In the genomic region with DNA sequence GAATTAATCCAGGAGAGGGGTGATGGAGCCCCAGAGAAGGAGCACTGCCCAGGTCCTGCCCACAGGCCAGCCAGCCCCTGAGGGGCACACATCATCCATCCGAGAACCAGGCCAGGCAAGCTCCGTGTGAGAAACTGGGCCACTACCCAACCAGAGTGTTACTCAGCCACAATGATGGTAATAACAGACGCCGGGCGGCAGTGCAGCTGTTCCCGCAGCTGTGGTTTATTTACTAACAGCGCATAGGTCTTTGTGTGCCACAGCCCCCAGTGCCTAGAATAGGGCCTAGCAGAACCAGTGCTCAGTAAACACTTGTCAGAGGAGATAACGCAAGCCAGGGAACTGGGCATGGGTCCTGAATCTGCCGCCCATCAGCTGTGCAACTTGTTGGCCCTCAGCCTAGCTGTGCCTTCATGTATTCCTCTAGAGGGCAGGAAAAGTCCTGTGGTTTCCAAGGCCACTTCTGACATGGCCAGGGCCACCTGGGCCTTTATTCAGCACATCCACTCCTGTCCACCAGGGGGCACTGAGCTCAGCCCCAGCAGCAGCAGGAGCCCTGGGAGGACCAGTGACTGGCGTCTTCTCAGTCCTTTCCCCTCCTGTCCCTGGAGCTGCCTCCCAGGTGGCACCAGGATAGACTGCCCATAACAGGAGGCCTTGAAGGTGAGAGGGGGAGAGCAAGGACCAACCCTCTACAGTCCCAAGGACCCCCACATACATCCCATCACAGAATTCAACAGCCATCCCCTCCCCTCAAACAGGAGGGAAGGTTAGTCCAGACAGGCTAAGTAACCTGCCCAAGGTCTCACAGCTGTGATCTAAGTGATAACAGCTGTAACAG, we compare ENCODE assay signal across 8 cellular contexts. TPM values are rescaled to one million over a fixed set of nuclear protein-coding genes. Genes with fewer than 3 reads are reported as not detected.
DNase-seq lines count a peak whose midpoint lies in the region; ATAC-seq and TF ChIP-seq lines count a peak whose summit lies in the region.

No MANE protein-coding gene starts in this region.

- CTCF ChIA-PET in OCI-LY7 (lab: Charles Lee; ENCODE audit: unreplicated experiment): interaction anchor here (0.5 to 1.9 kb wide), 5 partner anchors 8 to 244 kb away, joined by 3 to 6 read pairs (median 4); a partner anchor contains a TSS

- no peak overlapping the region for H2AK5ac ChIP-seq in neuronal stem cell (ENCODE audit: low read depth, low read length)

- H3K4me3 Mint-ChIP-seq in type B pancreatic cell: peak overlapping the region; percentile 82

- peaks cover 28% of the 10 kb centered on the region for H3K79me2 ChIP-seq in OCI-LY7 (ENCODE audit: insufficient read depth, low read depth, low read length)

- no peak overlapping the region for H3K18ac ChIP-seq in neuronal stem cell (ENCODE audit: low read length)

- H3K27ac Mint-ChIP-seq in type B pancreatic cell: peak overlapping the region; percentile 82

- peak; percentile 93 for TF ChIP-seq CTCF in HFF-Myc (IDR thresholded peaks at IDR 0.05; ENCODE audit: low read depth, low read length, missing control alignments)
- TF ChIP-seq CTCF in OCI-LY7 (conservative IDR thresholded peaks at IDR 0.05; ENCODE audit: low read length): peak; percentile 96
- TF ChIP-seq CTCF in esophagus muscularis mucosa (IDR thresholded peaks at IDR 0.05): peak; percentile 58 to 94 (median 67)
- TF ChIP-seq CTCF in type B pancreatic cell (conservative IDR thresholded peaks at IDR 0.05): peak; percentile 89

- peaks cover 12% of the 10 kb centered on the region for H3K36me3 Mint-ChIP-seq in type B pancreatic cell

- H3K27ac ChIP-seq in BLaER1 (peak overlapping the region; percentile 97), OCI-LY7 (ENCODE audit: low read depth, low read length, poor library complexity, severe bottlenecking) (peak overlapping the region; percentile 92), esophagus muscularis mucosa (replicated peaks in 1 of 4) (no peak overlapping the region), neuronal stem cell (replicated peaks; ENCODE audit: low read length) (no peak overlapping the region)

- H3K36me3 ChIP-seq in BLaER1 (peaks cover 52% of the 10 kb centered on the region), OCI-LY7 (ENCODE audit: insufficient read depth, low read length) (peaks cover 57% of the 10 kb centered on the region), esophagus muscularis mucosa (peaks cover 8 to 34% (median 29%) of the 10 kb centered on the region in 4 donors), neuronal stem cell (replicated peaks in 1 of 2; ENCODE audit: control insufficient read depth in 2 of 2, insufficient read depth in 2 of 2, low read length in 2 of 2) (peaks cover 19 to 56% of the 10 kb centered on the region in 2 donors)

- H3K4me2 ChIP-seq in BLaER1 (peak overlapping the region; percentile 100), OCI-LY7 (ENCODE audit: low read length) (peak overlapping the region; percentile 86), neuronal stem cell (ENCODE audit: insufficient read depth, low read length, poor library complexity, severe bottlenecking) (no peak overlapping the region)

- H3K9ac ChIP-seq in BLaER1 (peak overlapping the region; percentile 98), neuronal stem cell (ENCODE audit: low read depth, low read length, poor library complexity) (peak overlapping the region; percentile 50)

- peaks cover 5% of the 10 kb centered on the region for H3K79me1 ChIP-seq in neuronal stem cell (ENCODE audit: low read depth, low read length)

- H4K91ac ChIP-seq in neuronal stem cell (ENCODE audit: low read depth, low read length, poor library complexity): no peak overlapping the region

- H2BK5ac ChIP-seq in neuronal stem cell (ENCODE audit: low read length): no peak overlapping the region

- H2AFZ ChIP-seq in OCI-LY7 (ENCODE audit: low read length) (no peak overlapping the region), neuronal stem cell (ENCODE audit: low read length) (no peak overlapping the region)

- H3K9me3 ChIP-seq in BLaER1 (no peaks in the 10 kb centered on the region), OCI-LY7 (ENCODE audit: low read length) (no peaks in the 10 kb centered on the region), esophagus muscularis mucosa (no peaks in the 10 kb centered on the region), neuronal stem cell (replicated peaks in 1 of 2; ENCODE audit: control insufficient read depth in 2 of 2, insufficient read depth in 1 of 2, low read depth in 1 of 2, low read length in 2 of 2) (no peaks in the 10 kb centered on the region)

- no peak for TF ChIP-seq POLR2A in esophagus muscularis mucosa (IDR thresholded peaks at IDR 0.05; ENCODE audit: low read depth)

- no peak overlapping the region for H3K23ac ChIP-seq in neuronal stem cell (ENCODE audit: low read depth, low read length, poor library complexity)

- ATAC-seq in HG03196 (IDR thresholded peaks at IDR 0.05; ENCODE audit: unreplicated experiment): no peak

- POLR2A ChIA-PET in OCI-LY7 (lab: Charles Lee): interaction anchor here (0.5 to 1.7 kb wide), 9 partner anchors 8 to 385 kb away, joined by 3 to 5 read pairs (median 3); a partner anchor contains a TSS

- no peak overlapping the region for H3K4ac ChIP-seq in neuronal stem cell (ENCODE audit: low read length)

- H3K4me1 ChIP-seq in BLaER1: peaks cover 85% of the 10 kb centered on the region
- peaks cover 71% of the 10 kb centered on the region for H3K4me1 ChIP-seq in OCI-LY7 (ENCODE audit: insufficient read depth, low read length, poor library complexity, severe bottlenecking)
- H3K4me1 ChIP-seq in esophagus muscularis mucosa: peaks cover 30 to 58% (median 38%) of the 10 kb centered on the region in 4 donors
- peaks cover 14 to 20% of the 10 kb centered on the region in 2 donors for H3K4me1 ChIP-seq in neuronal stem cell (ENCODE audit: control insufficient read depth in 2 of 2, insufficient read depth in 1 of 2, low read depth in 1 of 2, low read length in 2 of 2)

- no peaks in the 10 kb centered on the region for H3K9me2 ChIP-seq in OCI-LY7 (ENCODE audit: insufficient read depth, low read length)

- H3K27me3 Mint-ChIP-seq in type B pancreatic cell: no peaks in the 10 kb centered on the region

- BruUV-seq in OCI-LY7 (replicated peaks; lab: Mats Ljungman, UMichigan): no TSS peak

- intact Hi-C loops in OCI-LY7 (cut with micrococcal nuclease; ENCODE audit: unreplicated experiment): loop anchor here (5.0 to 10.0 kb wide), 3 partner anchors 198 to 315 kb away; a partner anchor contains a TSS
- intact Hi-C loops in esophagus muscularis mucosa (cut with DNase I): loop anchor here (10.0 kb wide), 2 partner anchors 145 to 195 kb away; no protein-coding TSS in a partner anchor

- no peak overlapping the region for H4K8ac ChIP-seq in neuronal stem cell (ENCODE audit: low read depth, low read length)

- H2BK12ac ChIP-seq in neuronal stem cell (ENCODE audit: low read length): no peak overlapping the region

- no peak overlapping the region for H3K14ac ChIP-seq in neuronal stem cell (ENCODE audit: low read length)

- peak; percentile 45 for DNase-seq in HFF-Myc (ENCODE audit: extremely low read depth, low read depth)
- DNase-seq in OCI-LY7 (ENCODE audit: low spot score): peak; percentile 78
- peak; percentile 59 for DNase-seq in activated T-cell treated with anti-CD3 and anti-CD28 coated beads for 4 hours
- no peak for DNase-seq in esophagus muscularis mucosa (ENCODE audit: extremely low spot score)
- peak; percentile 68 for DNase-seq in neuronal stem cell (ENCODE audit: low spot score)
- no peak for DNase-seq in type B pancreatic cell (ENCODE audit: extremely low spot score, unreplicated experiment)

- H3K27me3 ChIP-seq in BLaER1 (no peaks in the 10 kb centered on the region), esophagus muscularis mucosa (no peaks in the 10 kb centered on the region), neuronal stem cell (ENCODE audit: control insufficient read depth in 3 of 3, insufficient read depth in 3 of 3, low read depth in 1 of 3, low read length in 3 of 3) (peaks cover 0 to 1% (median 0%) of the 10 kb centered on the region in 3 experiments)

- peaks cover 23% of the 10 kb centered on the region for H3K4me1 Mint-ChIP-seq in type B pancreatic cell (ENCODE audit: unreplicated experiment)

- H4K20me1 ChIP-seq in BLaER1: peaks cover 92% of the 10 kb centered on the region
- peaks cover 24% of the 10 kb centered on the region; the same call in 1 of the 2 replicates for H4K20me1 ChIP-seq in OCI-LY7 (ENCODE audit: insufficient read depth, low read length)

- H2BK120ac ChIP-seq in neuronal stem cell (ENCODE audit: low read depth, low read length): no peak overlapping the region

- peak overlapping the region; percentile 92 for H3K4me3 ChIP-seq in BLaER1
- no peak overlapping the region for H3K4me3 ChIP-seq in HFF-Myc (replicated peaks; ENCODE audit: low read depth, low read length)
- peak overlapping the region; percentile 94 for H3K4me3 ChIP-seq in OCI-LY7 (ENCODE audit: low read depth, low read length, poor library complexity, severe bottlenecking)
- no peak overlapping the region for H3K4me3 ChIP-seq in esophagus muscularis mucosa
- H3K4me3 ChIP-seq in neuronal stem cell (ENCODE audit: low read length in 2 of 2): peak overlapping the region in 1 of 2 donors; percentile 98

- TF ChIP-seq EP300 in esophagus muscularis mucosa (IDR thresholded peaks at IDR 0.05): no peak

- H2BK15ac ChIP-seq in neuronal stem cell (ENCODE audit: low read length): no peak overlapping the region

- 39% methylated on average over 10 of the region's 10 CpGs for WGBS in esophagus muscularis mucosa
- WGBS in neuronal stem cell (ENCODE audit: extremely low coverage in 2 of 2, insufficient read length in 2 of 2, insufficient replicate concordance in 1 of 2), 2 donors: no CpG with 5 or more reads among the region's 10 CpGs

- H3K9me3 Mint-ChIP-seq in type B pancreatic cell: no peaks in the 10 kb centered on the region

RNA-seq across cellular contexts. Expression of a gene that starts 2.1 kb away (rescaled TPM):
- 109 and 130 TPM in 2 replicates for total RNA-seq in OCI-LY7 (2014; rRNA removed; shearing (Covaris generic))
- total RNA-seq in OCI-LY7 (2022) (81.3 and 105 TPM in 2 replicates), esophagus muscularis mucosa (10 to 100 TPM in 1 of 4 donors, 1 to 10 TPM in 3; 2.5 to 11.2 (median 7.9) TPM), type B pancreatic cell (ENCODE audit: low replicate concordance) (10.2 and 29.5 TPM in 2 replicates)
- 32.1 TPM for polyA plus RNA-seq in neuronal stem cell (2013, experiment 1 of 2)
- polyA plus RNA-seq in neuronal stem cell (2013, experiment 2 of 2): 29.6 TPM

RNA-seq across cellular contexts. Expression of a gene that starts 6.0 kb away (rescaled TPM):
- 217 and 249 TPM in 2 replicates for total RNA-seq in OCI-LY7 (2014; rRNA removed; shearing (Covaris generic))
- 203 and 232 TPM in 2 replicates for total RNA-seq in OCI-LY7 (2022)
- 10 to 100 TPM; 80.6 to 93.6 (median 88.2) TPM for total RNA-seq in esophagus muscularis mucosa
- polyA plus RNA-seq in neuronal stem cell (2013, experiment 1 of 2): 147 TPM
- polyA plus RNA-seq in neuronal stem cell (2013, experiment 2 of 2): 145 TPM
- total RNA-seq in type B pancreatic cell (ENCODE audit: low replicate concordance): 126 and 163 TPM in 2 replicates

RNA-seq across cellular contexts. Expression of a gene that starts 6.1 kb away (rescaled TPM):
- total RNA-seq in OCI-LY7 (2014; rRNA removed; shearing (Covaris generic)): 25.8 and 43.1 TPM in 2 replicates
- total RNA-seq in OCI-LY7 (2022) (31.3 and 36.1 TPM in 2 replicates), esophagus muscularis mucosa (10 to 100 TPM; 20.0 to 35.4 (median 31.1) TPM), type B pancreatic cell (ENCODE audit: low replicate concordance) (42.6 and 46.2 TPM in 2 replicates)
- polyA plus RNA-seq in neuronal stem cell (2013, experiment 1 of 2): 18.1 TPM
- polyA plus RNA-seq in neuronal stem cell (2013, experiment 2 of 2): 18.6 TPM

RNA-seq across cellular contexts. Expression of a gene that starts 41.9 kb away (rescaled TPM):
- total RNA-seq in OCI-LY7 (2014; rRNA removed; shearing (Covaris generic)): 144 and 151 TPM in 2 replicates
- total RNA-seq in OCI-LY7 (2022) (103 and 116 TPM in 2 replicates), esophagus muscularis mucosa (100 to 1,000 TPM in 3 of 4 donors, 10 to 100 TPM in 1; 95.1 to 168 (median 128) TPM), type B pancreatic cell (ENCODE audit: low replicate concordance) (102 and 129 TPM in 2 replicates)
- polyA plus RNA-seq in neuronal stem cell (2013, experiment 1 of 2): 131 TPM
- 132 TPM for polyA plus RNA-seq in neuronal stem cell (2013, experiment 2 of 2)

RNA-seq across cellular contexts. Expression of a gene that starts 48.2 kb away (rescaled TPM):
- 33.0 and 43.3 TPM in 2 replicates for total RNA-seq in OCI-LY7 (2014; rRNA removed; shearing (Covaris generic))
- total RNA-seq in OCI-LY7 (2022) (41.7 and 46.3 TPM in 2 replicates), esophagus muscularis mucosa (10 to 100 TPM in 2 of 4 donors, 1 to 10 TPM in 2; 3.7 to 18.3 (median 11.9) TPM), type B pancreatic cell (ENCODE audit: low replicate concordance) (8.9 and 16.6 TPM in 2 replicates)
- 26.4 TPM for polyA plus RNA-seq in neuronal stem cell (2013, experiment 1 of 2)
- polyA plus RNA-seq in neuronal stem cell (2013, experiment 2 of 2): 20.9 TPM

Comparison
In these comparisons a context has a peak if more than half of its experiments do, and no peak if none do; other contexts are left out.
1. H3K27ac ChIP-seq: peak in BLaER1 (single experiment) and OCI-LY7 (single experiment); none in esophagus muscularis mucosa (0 of 4) and neuronal stem cell (single experiment).
2. H3K4me3 ChIP-seq: peak in BLaER1 (single experiment) and OCI-LY7 (single experiment); none in HFF-Myc (single experiment) and esophagus muscularis mucosa (0 of 4).
3. DNase-seq: peak in HFF-Myc (single experiment), OCI-LY7 (single experiment), activated T-cell treated with anti-CD3 and anti-CD28 coated beads for 4 hours (single experiment) and neuronal stem cell (single experiment); none in esophagus muscularis mucosa (single experiment) and type B pancreatic cell (single experiment).
4. Peak in every context shown above with its lines, with median percentiles within 50 percentile points of each other: CTCF ChIP-seq.